8 cellular contexts compared by ENCODE assay signal in genomic region chr3:147410518-147411234, GRCh38. TPM values are rescaled to one million over a fixed set of nuclear protein-coding genes. Genes with fewer than 3 reads are reported as not detected.
A peak's percentile ranks its signal among the peaks of the same experiment; 100 is the strongest.
DNase-seq lines count a peak whose midpoint lies in the region; ATAC-seq and TF ChIP-seq lines count a peak whose summit lies in the region.

No MANE protein-coding gene starts in this region.

- CTCF ChIA-PET in SK-N-SH (lab: Yijun Ruan, JAX): interaction anchor here (0.6 to 1.0 kb wide), 2 partner anchors 17 to 206 kb away, joined by 3 read pairs; no protein-coding TSS in a partner anchor

- peaks cover 17 to 32% of the 10 kb centered on the region in 2 donors for H3K9me3 Mint-ChIP-seq in stimulated activated naive CD8-positive, alpha-beta T cell treated with anti-CD3 and anti-CD28 coated beads, Interleukin-15, amount 100 ng/mL, for 72 hours

- DNase-seq in SK-N-SH: no peak
- DNase-seq in iPS DF 6.9 (ENCODE audit: low read depth, low spot score): no peak
- no peak for DNase-seq in stimulated activated naive CD8-positive, alpha-beta T cell treated with anti-CD3 and anti-CD28 coated beads, Interleukin-15, amount 100 ng/mL, for 72 hours
- DNase-seq in GM03348 (ENCODE audit: low spot score): no peak
- DNase-seq in stimulated activated CD4-positive, alpha-beta T cell treated with anti-CD3 and anti-CD28 coated beads, Interleukin-2, amount 100 ng/mL, for 24 hours: no peak

- peak overlapping the region in 1 of 2 donors; percentile 91 for H3K27ac Mint-ChIP-seq in stimulated activated naive CD8-positive, alpha-beta T cell treated with anti-CD3 and anti-CD28 coated beads, Interleukin-15, amount 100 ng/mL, for 72 hours

- no peak overlapping the region for H3K4me3 ChIP-seq in SK-N-SH (ENCODE audit: low read depth in 2 of 2, low read length in 1 of 2)
- H3K4me3 ChIP-seq in WI38 (ENCODE audit: low read depth, low read length): peak overlapping the region; percentile 49
- peak overlapping the region; percentile 8; the same call in 1 of the 2 replicates for H3K4me3 ChIP-seq in iPS DF 6.9 (ENCODE audit: low read length)

- no peaks in the 10 kb centered on the region for H3F3A ChIP-seq in SK-N-SH (replicated peaks; ENCODE audit: insufficient read depth)

- TF ChIP-seq CTCF in SK-N-SH (IDR thresholded peaks at IDR 0.05) (no peak), WI38 (IDR thresholded peaks at IDR 0.05; ENCODE audit: low read depth, low read length) (no peak)

- TF ChIP-seq EP300 in SK-N-SH (IDR thresholded peaks at IDR 0.05; ENCODE audit: borderline replicate concordance in 1 of 2, low read depth in 1 of 2, low read length in 1 of 2): no peak

- peak overlapping the region; percentile 36 to 61 for H3K4me3 Mint-ChIP-seq in stimulated activated naive CD8-positive, alpha-beta T cell treated with anti-CD3 and anti-CD28 coated beads, Interleukin-15, amount 100 ng/mL, for 72 hours

- H3K27ac ChIP-seq in SK-N-SH (ENCODE audit: low read depth in 2 of 2, low read length in 1 of 2): no peak overlapping the region
- H3K27ac ChIP-seq in iPS DF 6.9 (ENCODE audit: low read length): no peak overlapping the region

- no peaks in the 10 kb centered on the region for H3K9me3 ChIP-seq in SK-N-SH
- H3K9me3 ChIP-seq in iPS DF 6.9 (ENCODE audit: control insufficient read depth, insufficient read depth, low read length): no peaks in the 10 kb centered on the region

- H3K36me3 ChIP-seq in SK-N-SH (replicated peaks in 1 of 2; ENCODE audit: control insufficient read depth in 1 of 2, insufficient read depth in 2 of 2, low read length in 1 of 2) (no peaks in the 10 kb centered on the region), iPS DF 6.9 (ENCODE audit: control insufficient read depth, insufficient read depth, low read length) (no peaks in the 10 kb centered on the region)

- H3K27me3 ChIP-seq in SK-N-SH (ENCODE audit: insufficient read depth) (peaks cover 70% of the 10 kb centered on the region), iPS DF 6.9 (ENCODE audit: control insufficient read depth, insufficient read depth, low read length) (peaks cover 75% of the 10 kb centered on the region)

- no peaks in the 10 kb centered on the region for H4K20me1 ChIP-seq in SK-N-SH (ENCODE audit: insufficient read depth)

- TF ChIP-seq RAD21 in SK-N-SH (IDR thresholded peaks at IDR 0.05; ENCODE audit: low read length): no peak

- ATAC-seq in SK-N-SH treated with all-trans-retinoic acid at 6 μM for 48 hours: no peak
- peak; percentile 35 for ATAC-seq in stimulated activated naive CD8-positive, alpha-beta T cell treated with anti-CD3 and anti-CD28 coated beads, Interleukin-15, amount 100 ng/mL, for 72 hours
- no peak for ATAC-seq in GM19351 (IDR thresholded peaks at IDR 0.05; ENCODE audit: unreplicated experiment)

- peaks cover 98% of the 10 kb centered on the region for H3K27me3 Mint-ChIP-seq in stimulated activated naive CD8-positive, alpha-beta T cell treated with anti-CD3 and anti-CD28 coated beads, Interleukin-15, amount 100 ng/mL, for 72 hours

- POLR2A ChIA-PET in SK-N-SH (lab: Yijun Ruan, JAX): interaction anchor here (1.4 kb wide), 1 partner anchor 17 kb away, joined by 6 read pairs; no protein-coding TSS in a partner anchor

- H3K4me2 ChIP-seq in SK-N-SH: peak overlapping the region; percentile 40; the same call in 1 of the 2 replicates

- WGBS in SK-N-SH (ENCODE audit: low lambda C conversion rate): 51% methylated on average over 40 of the region's 63 CpGs
- no CpG with 5 or more reads among the region's 63 CpGs for WGBS in iPS DF 6.9 (ENCODE audit: insufficient coverage, insufficient read length)

- no peak overlapping the region for H3K9ac ChIP-seq in SK-N-SH

- H2AFZ ChIP-seq in SK-N-SH (ENCODE audit: low read depth): no peak overlapping the region

- H3K9me2 ChIP-seq in SK-N-SH: no peaks in the 10 kb centered on the region

- no peaks in the 10 kb centered on the region for H3K79me2 ChIP-seq in SK-N-SH (ENCODE audit: insufficient read depth)

- H3K4me1 ChIP-seq in SK-N-SH (ENCODE audit: control insufficient read depth in 1 of 2, insufficient read depth in 2 of 2, low read depth in 1 of 2, low read length in 1 of 2) (no peaks in the 10 kb centered on the region; a peak in 1 of 4 replicates), iPS DF 6.9 (ENCODE audit: control insufficient read depth, insufficient read depth, low read length) (peaks cover 11% of the 10 kb centered on the region)

- peaks cover 48% of the 10 kb centered on the region for H3K4me1 Mint-ChIP-seq in stimulated activated naive CD8-positive, alpha-beta T cell treated with anti-CD3 and anti-CD28 coated beads, Interleukin-15, amount 100 ng/mL, for 72 hours

TF ChIP-seq in SK-N-SH, 30 proteins besides CTCF, POLR2A, EP300 and RAD21 (continues in another document):
- no peak for TF ChIP-seq MXI1 (IDR thresholded peaks at IDR 0.05; ENCODE audit: low read depth, low read length)
- no peak for TF ChIP-seq RCOR1 (IDR thresholded peaks at IDR 0.05; ENCODE audit: low read length)
- no peak for TF ChIP-seq GATA2 (CRISPR knock-in tag; IDR thresholded peaks at IDR 0.05)
- no peak for TF ChIP-seq YY1 (IDR thresholded peaks at IDR 0.05; ENCODE audit: low read depth)
- TF ChIP-seq RXRA (IDR thresholded peaks at IDR 0.05; ENCODE audit: borderline replicate concordance, low read depth): no peak
- no peak for TF ChIP-seq JUND (IDR thresholded peaks at IDR 0.05)
- no peak for TF ChIP-seq SMC3 (IDR thresholded peaks at IDR 0.05; ENCODE audit: low read depth, low read length)
- no peak for TF ChIP-seq TAF1 (IDR thresholded peaks at IDR 0.05; ENCODE audit: borderline replicate concordance, low read depth, low read length)
- TF ChIP-seq FOSL2 (IDR thresholded peaks at IDR 0.05; ENCODE audit: borderline replicate concordance, low read depth): no peak
- TF ChIP-seq FOXM1 (IDR thresholded peaks at IDR 0.05; ENCODE audit: low read depth): no peak
- no peak for TF ChIP-seq USF2 (IDR thresholded peaks at IDR 0.05; ENCODE audit: borderline replicate concordance, low read depth, low read length)

TF ChIP-seq in SK-N-SH treated with all-trans-retinoic acid at 6 μM for 48 hours, 23 proteins besides CTCF, POLR2A, EP300 and RAD21:
- no peak for TF ChIP-seq BACH2 (CRISPR knock-in tag; IDR thresholded peaks at IDR 0.05; ENCODE audit: borderline replicate concordance)
- no peak for TF ChIP-seq OSR1 (CRISPR knock-in tag; IDR thresholded peaks at IDR 0.05)
- TF ChIP-seq ZNF8 (CRISPR knock-in tag; IDR thresholded peaks at IDR 0.05): no peak
- TF ChIP-seq SNAI2 (CRISPR knock-in tag; IDR thresholded peaks at IDR 0.05): no peak
- TF ChIP-seq GLIS3 (CRISPR knock-in tag; IDR thresholded peaks at IDR 0.05): no peak
- no peak for TF ChIP-seq ESRRG (CRISPR knock-in tag; IDR thresholded peaks at IDR 0.05)
- no peak for TF ChIP-seq CSDC2 (CRISPR knock-in tag; IDR thresholded peaks at IDR 0.05)
- no peak for TF ChIP-seq CSRNP3 (CRISPR knock-in tag; IDR thresholded peaks at IDR 0.05)
- no peak for TF ChIP-seq ZNF565 (CRISPR knock-in tag; conservative IDR thresholded peaks at IDR 0.05; ENCODE audit: low read depth)
- no peak for TF ChIP-seq ISL1 (CRISPR knock-in tag; IDR thresholded peaks at IDR 0.05)
- TF ChIP-seq CREB5 (CRISPR knock-in tag; IDR thresholded peaks at IDR 0.05; ENCODE audit: low read depth): no peak

RNA-seq across cellular contexts. Expression of gene ZIC1, which starts 1.5 kb away (rescaled TPM):
- 11.3 and 16.7 TPM in 2 replicates for polyA plus RNA-seq in SK-N-SH (2012; rRNA removed)
- 8.2 and 11.4 TPM in 2 replicates for polyA plus RNA-seq in SK-N-SH (2012; cell fraction: cytosol; rRNA removed)
- 30.4 and 42.9 TPM in 2 replicates for polyA plus RNA-seq in SK-N-SH (2012; cell fraction: nucleus; rRNA removed)

RNA-seq across cellular contexts. Expression of gene ZIC4, which starts 4.3 kb away (rescaled TPM):
- polyA plus RNA-seq in SK-N-SH (2012; rRNA removed): 1.3 and 2.0 TPM in 2 replicates
- polyA plus RNA-seq in SK-N-SH (2012; cell fraction: cytosol; rRNA removed): 1.1 and 1.4 TPM in 2 replicates
- polyA plus RNA-seq in SK-N-SH (2012; cell fraction: nucleus; rRNA removed): 4.5 and 7.1 TPM in 2 replicates

Comparison
In these comparisons a context has a peak if more than half of its experiments do, and no peak if none do; other contexts are left out.
1. H3K4me3 ChIP-seq: peak in WI38 (single experiment) and iPS DF 6.9 (single experiment); none in SK-N-SH (0 of 2).